ENCODE assay signal across 1 cellular context in the genomic region with DNA sequence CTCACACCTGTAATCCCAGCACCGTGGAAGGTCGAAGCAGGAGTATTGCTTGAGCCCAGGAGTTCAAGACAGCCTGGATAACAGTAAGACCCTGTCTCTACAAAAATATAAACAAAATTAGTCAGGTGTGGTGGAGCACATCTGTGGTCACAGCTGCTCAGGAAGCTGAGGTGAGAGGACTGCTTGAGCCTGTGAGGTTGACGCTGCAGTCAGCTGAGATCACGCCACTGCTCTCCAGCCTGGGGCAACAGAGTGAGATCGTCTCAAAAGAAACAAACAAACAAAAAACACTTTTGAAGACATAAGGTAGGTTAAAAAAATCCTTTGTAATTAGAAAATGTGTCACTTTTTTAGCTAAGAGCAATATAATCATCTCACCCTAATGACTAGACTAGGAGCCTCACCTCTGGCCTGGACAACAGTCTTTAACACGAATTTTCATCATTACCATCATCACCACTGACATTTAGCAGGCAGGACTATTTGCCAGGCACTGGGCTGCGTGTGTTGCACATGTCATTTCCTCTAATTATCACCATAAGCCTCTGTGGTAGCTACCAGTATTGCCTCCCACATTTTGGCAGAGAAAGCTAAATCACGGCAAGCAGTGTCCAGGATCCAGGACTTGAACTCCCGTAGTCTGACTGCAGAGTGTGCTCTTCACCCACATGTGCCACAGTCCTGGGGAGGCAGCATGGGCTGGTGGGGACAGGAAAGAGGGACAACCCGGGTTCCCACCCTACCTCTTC.
TF ChIP-seq lines count a peak whose summit lies in the region.

No MANE protein-coding gene starts in this region.

TF ChIP-seq in HepG2, 621 proteins besides CTCF, POLR2A, EP300 and RAD21 (continued from another document):
- TF ChIP-seq, protein P1, sequence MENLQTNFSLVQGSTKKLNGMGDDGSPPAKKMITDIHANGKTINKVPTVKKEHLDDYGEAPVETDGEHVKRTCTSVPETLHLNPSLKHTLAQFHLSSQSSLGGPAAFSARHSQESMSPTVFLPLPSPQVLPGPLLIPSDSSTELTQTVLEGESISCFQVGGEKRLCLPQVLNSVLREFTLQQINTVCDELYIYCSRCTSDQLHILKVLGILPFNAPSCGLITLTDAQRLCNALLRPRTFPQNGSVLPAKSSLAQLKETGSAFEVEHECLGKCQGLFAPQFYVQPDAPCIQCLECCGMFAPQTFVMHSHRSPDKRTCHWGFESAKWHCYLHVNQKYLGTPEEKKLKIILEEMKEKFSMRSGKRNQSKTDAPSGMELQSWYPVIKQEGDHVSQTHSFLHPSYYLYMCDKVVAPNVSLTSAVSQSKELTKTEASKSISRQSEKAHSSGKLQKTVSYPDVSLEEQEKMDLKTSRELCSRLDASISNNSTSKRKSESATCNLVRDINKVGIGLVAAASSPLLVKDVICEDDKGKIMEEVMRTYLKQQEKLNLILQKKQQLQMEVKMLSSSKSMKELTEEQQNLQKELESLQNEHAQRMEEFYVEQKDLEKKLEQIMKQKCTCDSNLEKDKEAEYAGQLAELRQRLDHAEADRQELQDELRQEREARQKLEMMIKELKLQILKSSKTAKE (CRISPR knock-in tag; IDR thresholded peaks at IDR 0.05; ENCODE audit: borderline replicate concordance) = no peak
- TF ChIP-seq ZNF776 (CRISPR knock-in tag; IDR thresholded peaks at IDR 0.05) = no peak
